1 cellular context compared by ENCODE assay signal in genomic region chrX:2897311-2897689, GRCh38.
TF ChIP-seq lines count a peak whose summit lies in the region.

No MANE protein-coding gene starts in this region.

TF ChIP-seq in IMR-90, 13 proteins besides CTCF, POLR2A, EP300 and RAD21:
- TF ChIP-seq USF2 (IDR thresholded peaks at IDR 0.05; ENCODE audit: low read depth, low read length), result no peak
- TF ChIP-seq MXI1 (IDR thresholded peaks at IDR 0.05; ENCODE audit: borderline replicate concordance, low read depth, low read length), result no peak
- no peak for TF ChIP-seq FOS (IDR thresholded peaks at IDR 0.05; ENCODE audit: low read depth, low read length)
- no peak for TF ChIP-seq MAFK (IDR thresholded peaks at IDR 0.05; ENCODE audit: low read depth, low read length)
- TF ChIP-seq RFX5 (IDR thresholded peaks at IDR 0.05; ENCODE audit: low read depth, low read length), result no peak
- no peak for TF ChIP-seq CHD1 (IDR thresholded peaks at IDR 0.05; ENCODE audit: low read depth, low read length)
- no peak for TF ChIP-seq SMC3 (IDR thresholded peaks at IDR 0.05; ENCODE audit: low read depth, low read length)
TF ChIP-seq in IMR-90: peak in this region for 0.
